Comparison of ENCODE assay signal across 10 cellular contexts in genomic region chr14:24397639-24398297, GRCh38. TPM values are rescaled to one million over a fixed set of nuclear protein-coding genes. Genes with fewer than 3 reads are reported as not detected.
DNase-seq lines count a peak whose midpoint lies in the region; ATAC-seq and TF ChIP-seq lines count a peak whose summit lies in the region.
"Had no signal": no experiment of that assay in that cellular context is flagged by ENCODE, and none has a peak within 500 bp of the region (broad histone marks: within the 10 kb centered on the region; RNA-seq: fewer than 3 reads in every experiment).

No MANE protein-coding gene starts in this region.

- H3K27me3 ChIP-seq in SJCRH30: no peaks in the 10 kb centered on the region
- no peaks in the 10 kb centered on the region for H3K27me3 ChIP-seq in BE2C

- no peak overlapping the region for H3K27ac ChIP-seq in SJCRH30

- H3K4me1 Mint-ChIP-seq in CD14-positive monocyte (peaks cover 37% of the 10 kb centered on the region), immature natural killer cell (peaks cover 12 to 13% of the 10 kb centered on the region in 2 donors)

- no peaks in the 10 kb centered on the region for H3K9me3 ChIP-seq in SJCRH30 (replicated peaks)
- H3K9me3 ChIP-seq in BE2C: no peaks in the 10 kb centered on the region

- H3K36me3 ChIP-seq in SJCRH30 (no peaks in the 10 kb centered on the region), BE2C (no peaks in the 10 kb centered on the region)

- H3K4me1 ChIP-seq in SJCRH30: peaks cover 6% of the 10 kb centered on the region; the same call in 1 of the 2 replicates
- H3K4me1 ChIP-seq in BE2C: peaks cover 3% of the 10 kb centered on the region; the same call in 1 of the 2 replicates

- intact Hi-C loops in CD14-positive monocyte (cut with micrococcal nuclease) (no loop called here), sciatic nerve (cut with DNase I) (no loop called here)

- peak; percentile 13 for ATAC-seq in sciatic nerve

- H3K9me3 Mint-ChIP-seq in CD14-positive monocyte: peaks cover 0 to 2% (median 0%) of the 10 kb centered on the region in 7 donors
- peaks cover 0 to under 1% (median 0%) of the 10 kb centered on the region in 6 donors for H3K9me3 Mint-ChIP-seq in immature natural killer cell

- peaks cover 0 to 4% of the 10 kb centered on the region in 2 donors for H3K36me3 Mint-ChIP-seq in CD14-positive monocyte
- no peaks in the 10 kb centered on the region for H3K36me3 Mint-ChIP-seq in immature natural killer cell

- H3K4me3 Mint-ChIP-seq in CD14-positive monocyte (peak overlapping the region; percentile 25 to 66), immature natural killer cell (peak overlapping the region; percentile 44 to 60 (median 47))

- H3K27me3 Mint-ChIP-seq in CD14-positive monocyte (ENCODE audit: low read depth in 3 of 3) (peaks cover 5 to 11% (median 11%) of the 10 kb centered on the region in 3 donors), immature natural killer cell (ENCODE audit: low read depth in 3 of 3) (peaks cover 0 to 5% (median 4%) of the 10 kb centered on the region in 3 donors)

- H3K27ac Mint-ChIP-seq in CD14-positive monocyte: peak overlapping the region in 1 of 7 donors; percentile 2
- H3K27ac Mint-ChIP-seq in immature natural killer cell: peak overlapping the region in 1 of 6 donors; percentile 26

- no peak for TF ChIP-seq CTCF in CD14-positive monocyte (IDR thresholded peaks at IDR 0.05)
- no peak for TF ChIP-seq CTCF in BE2C (IDR thresholded peaks at IDR 0.05; ENCODE audit: low read depth, low read length)

- DNase-seq in CD14-positive monocyte (ENCODE audit: low spot score) (no peak), SJCRH30 (no peak), immature natural killer cell (no peak), sciatic nerve (ENCODE audit: low spot score) (no peak), BE2C (no peak), HK-2 (ENCODE audit: unreplicated experiment) (no peak), COLO668 (lab: John Stamatoyannopoulos, UW; ENCODE audit: unreplicated experiment) (no peak), NCI-H2107 (lab: John Stamatoyannopoulos, UW) (no peak)
- DNase-seq: NCI-H1105; stimulated activated CD4-positive, alpha-beta T cell treated with anti-CD3 and anti-CD28 coated beads, Interleukin-4, amount 100 ng/mL, for 24 hours had no signal

- H3K4me3 ChIP-seq in SJCRH30 (peak overlapping the region; percentile 64), BE2C (ENCODE audit: low read depth, low read length) (no peak overlapping the region)

RNA-seq across cellular contexts. Expression of gene NYNRIN, which starts 1.0 kb away (rescaled TPM):
- polyA plus RNA-seq in CD14-positive monocyte (under 1 TPM; 0.18 to 0.40 TPM), immature natural killer cell (under 1 TPM in 2 of 3 donors, not detected in 1; 0.18 TPM)
- 11.9 and 12.1 TPM in 2 replicates for total RNA-seq in SJCRH30 (2014; rRNA removed; shearing (Covaris generic))
- 20.0 TPM for total RNA-seq in sciatic nerve
- polyA plus RNA-seq in BE2C (2012; ENCODE audit: insufficient read depth, insufficient read length, low read depth): 11.9 TPM

RNA-seq across cellular contexts. Expression of gene NFATC4, which starts 29.8 kb away (rescaled TPM):
- not detected for polyA plus RNA-seq in CD14-positive monocyte
- 33.3 and 39.3 TPM in 2 replicates for total RNA-seq in SJCRH30 (2014; rRNA removed; shearing (Covaris generic))
- polyA plus RNA-seq in immature natural killer cell: not detected
- 78.9 TPM for total RNA-seq in sciatic nerve
- 388 TPM for polyA plus RNA-seq in BE2C (2012; ENCODE audit: insufficient read depth, insufficient read length, low read depth)

RNA-seq across cellular contexts. Expression of gene CBLN3, which starts 31.7 kb away (rescaled TPM):
- polyA plus RNA-seq in CD14-positive monocyte (under 1 TPM in 1 of 2 donors, not detected in 1; 0.07 TPM), immature natural killer cell (not detected)
- total RNA-seq in SJCRH30 (2014; rRNA removed; shearing (Covaris generic)): 0.05 and 0.12 TPM in 2 replicates
- total RNA-seq in sciatic nerve: 7.0 TPM
- 0.62 TPM for polyA plus RNA-seq in BE2C (2012; ENCODE audit: insufficient read depth, insufficient read length, low read depth)

RNA-seq across cellular contexts. Expression of gene KHNYN, which starts 32.0 kb away (rescaled TPM):
- polyA plus RNA-seq in CD14-positive monocyte (10 to 100 TPM; 12.4 to 16.0 TPM), immature natural killer cell (10 to 100 TPM; 12.5 to 28.0 (median 25.6) TPM)
- 5.9 and 6.0 TPM in 2 replicates for total RNA-seq in SJCRH30 (2014; rRNA removed; shearing (Covaris generic))
- 73.4 TPM for total RNA-seq in sciatic nerve
- 26.1 TPM for polyA plus RNA-seq in BE2C (2012; ENCODE audit: insufficient read depth, insufficient read length, low read depth)

RNA-seq across cellular contexts. Expression of gene SDR39U1, which starts 44.8 kb away (rescaled TPM):
- polyA plus RNA-seq in CD14-positive monocyte: 10 to 100 TPM; 37.3 to 39.2 TPM
- 29.3 and 34.1 TPM in 2 replicates for total RNA-seq in SJCRH30 (2014; rRNA removed; shearing (Covaris generic))
- 10 to 100 TPM; 62.2 to 91.2 (median 82.6) TPM for polyA plus RNA-seq in immature natural killer cell
- 43.9 TPM for total RNA-seq in sciatic nerve
- 157 TPM for polyA plus RNA-seq in BE2C (2012; ENCODE audit: insufficient read depth, insufficient read length, low read depth)
